ENCODE assay signal across 18 cellular contexts in genomic region chr19:45156231-45156630, GRCh38. TPM values are rescaled to one million over a fixed set of nuclear protein-coding genes. Genes with fewer than 3 reads are reported as not detected.
DNase-seq lines count a peak whose midpoint lies in the region; ATAC-seq, FAIRE-seq and TF ChIP-seq lines count a peak whose summit lies in the region.
"Had no signal": no experiment of that assay in that cellular context is flagged by ENCODE, and none has a peak within 500 bp of the region (broad histone marks: within the 10 kb centered on the region; RNA-seq: fewer than 3 reads in every experiment).

No MANE protein-coding gene starts in this region.

- no peak overlapping the region for H3K14ac ChIP-seq in H9 (ENCODE audit: insufficient read depth, low read length)

- peaks cover 13% of the 10 kb centered on the region for H3K27me3 ChIP-seq in BE2C
- peaks cover 7% of the 10 kb centered on the region; the same call in 1 of the 2 replicates for H3K27me3 ChIP-seq in H9 (ENCODE audit: insufficient read depth, low read length)
- peaks cover 6 to 25% of the 10 kb centered on the region in 2 experiments; a peak in 4 of 5 replicates for H3K27me3 ChIP-seq in K562 (ENCODE audit: control insufficient read depth in 2 of 2, insufficient read depth in 2 of 2, low read length in 2 of 2)
- peaks cover 71% of the 10 kb centered on the region for H3K27me3 ChIP-seq in neural progenitor cell
- no peaks in the 10 kb centered on the region for H3K27me3 ChIP-seq in aorta (ENCODE audit: control insufficient read depth in 1 of 2, insufficient read depth in 2 of 2, low read length in 1 of 2)

- no peak for TF ChIP-seq POLR2A in K562 (conservative IDR thresholded peaks at IDR 0.05)

- H3K27me3 Mint-ChIP-seq in H9 (ENCODE audit: low read depth): peaks cover 89% of the 10 kb centered on the region
- peaks cover 13% of the 10 kb centered on the region for H3K27me3 Mint-ChIP-seq in neural progenitor cell (ENCODE audit: insufficient read depth, low read depth)
- H3K27me3 Mint-ChIP-seq: T-helper 17 cell had no signal

- H2BK5ac ChIP-seq in H9 (ENCODE audit: insufficient read length, low read length): no peak overlapping the region

- H3K9ac ChIP-seq in H9 (ENCODE audit: extremely low read depth, insufficient read length, low read length) (no peak overlapping the region), K562 (ENCODE audit: insufficient read depth in 1 of 2, low read depth in 2 of 2, low read length in 2 of 2) (peak overlapping the region in 1 of 2 experiments; percentile 24; a peak in 1 of 4 replicates), neural progenitor cell (no peak overlapping the region)
- H3K9ac ChIP-seq: GM23248, KMS-11 had no signal

- in situ Hi-C loops in K562 (cut with MboI): no loop called here

- no peak overlapping the region for H3T11ph ChIP-seq in H9 (ENCODE audit: low read length)

- no peak overlapping the region for H2AK5ac ChIP-seq in H9 (ENCODE audit: insufficient read length, low read length)

- WGBS in H9 (ENCODE audit: extremely low coverage, insufficient read length, low lambda C conversion rate): no CpG with 5 or more reads among the region's 8 CpGs
- WGBS in K562 (ENCODE audit: insufficient coverage, low coverage, missing lambda C conversion rate): 37% methylated on average over 8 of the region's 8 CpGs
- 65 to 66% methylated on average over 8 of the region's 8 CpGs for WGBS in aorta, 2 donors

- H3K4me1 ChIP-seq in BE2C: no peaks in the 10 kb centered on the region; the same call in 1 of the 2 replicates
- H3K4me1 ChIP-seq in H9 (ENCODE audit: insufficient read depth, low read length): no peaks in the 10 kb centered on the region
- peaks cover 15 to 72% of the 10 kb centered on the region in 2 experiments for H3K4me1 ChIP-seq in K562 (replicated peaks in 1 of 2; ENCODE audit: control insufficient read depth in 2 of 2, insufficient read depth in 2 of 2, low read length in 2 of 2)
- peaks cover 11% of the 10 kb centered on the region for H3K4me1 ChIP-seq in neural progenitor cell
- H3K4me1 ChIP-seq in aorta (ENCODE audit: control insufficient read depth in 1 of 2, insufficient read depth in 2 of 2, low read length in 2 of 2): no peaks in the 10 kb centered on the region

- H3K4me2 ChIP-seq in H9 (ENCODE audit: insufficient read depth, insufficient read length, low read length) (no peak overlapping the region), K562 (ENCODE audit: insufficient read depth, low read length) (no peak overlapping the region), neural progenitor cell (no peak overlapping the region)
- H3K4me2 ChIP-seq: KMS-11 had no signal

- TF ChIP-seq RAD21 in K562 (CRISPR knock-in tag; conservative IDR thresholded peaks at IDR 0.05 in 1 of 2, IDR thresholded peaks at IDR 0.05 in 1 of 2): no peak

- H2AFZ ChIP-seq in H9 (ENCODE audit: low read length) (no peak overlapping the region), K562 (ENCODE audit: low read depth, low read length) (no peak overlapping the region), neural progenitor cell (replicated peaks) (no peak overlapping the region)
- H2AFZ ChIP-seq: GM23248 had no signal

- DNase-seq in BE2C (peak; percentile 12), H9 (peak; percentile 71), K562 (ENCODE audit: extremely low read depth in 1 of 4, low spot score in 3 of 4) (no peak), neural progenitor cell (ENCODE audit: low spot score) (peak; percentile 70), posterior vena cava (ENCODE audit: low spot score) (no peak), aorta (no peak), NCI-H2196 treated with DMSO at 0.1 percent for 48 hours (lab: John Stamatoyannopoulos, UW; ENCODE audit: unreplicated experiment) (no peak)
- DNase-seq in activated CD4-positive, alpha-beta T cell treated with anti-CD3 and anti-CD28 coated beads, Interleukin-2, amount 50 U/mL, for 1 hour: no peak
- DNase-seq: GDM1; GM23248; MV-4-11; NCI-H1694 treated with DMSO at 0.1 percent for 48 hours; NCI-H345; NCI-H524 treated with DMSO at 0.1 percent for 48 hours; NK-92 treated with Interleukin-12 subunit alpha and Interleukin-12 subunit beta, amount 100 ng/mL, for 24 hours; T-helper 17 cell had no signal

- H3K79me1 ChIP-seq in H9 (ENCODE audit: insufficient read depth, low read depth, low read length, poor library complexity, severe bottlenecking): no peaks in the 10 kb centered on the region

- H3K36me3 ChIP-seq in BE2C (peaks cover 4% of the 10 kb centered on the region; the same call in 1 of the 2 replicates), K562 (ENCODE audit: control insufficient read depth, insufficient read depth, low read length) (no peaks in the 10 kb centered on the region), neural progenitor cell (no peaks in the 10 kb centered on the region), aorta (ENCODE audit: control insufficient read depth in 1 of 2, insufficient read depth in 2 of 2, low read length in 1 of 2) (no peaks in the 10 kb centered on the region)

- no peak for TF ChIP-seq EP300 in K562 (IDR thresholded peaks at IDR 0.05; ENCODE audit: low read length)

- H3K4me1 Mint-ChIP-seq in H9 (peaks cover 13 to 35% of the 10 kb centered on the region in 2 experiments), neural progenitor cell (peaks cover 19% of the 10 kb centered on the region)

- H3K27ac Mint-ChIP-seq in H9 (no peak overlapping the region), neural progenitor cell (no peak overlapping the region)

- H2BK15ac ChIP-seq in H9 (ENCODE audit: low read depth, low read length): no peak overlapping the region

- intact Hi-C loops in K562 (cut with micrococcal nuclease): no loop called here
- intact Hi-C loops in posterior vena cava (cut with DNase I): no loop called here
- intact Hi-C loops in aorta (cut with DNase I): no loop called here

- FAIRE-seq in K562 (lab: Jason Lieb, UNC): no peak

- H3K9me1 ChIP-seq in K562 (ENCODE audit: control insufficient read depth, insufficient read depth, low read length): peaks cover 5% of the 10 kb centered on the region

- no peak overlapping the region for H2BK12ac ChIP-seq in H9 (ENCODE audit: insufficient read length, low read depth, low read length)

- no peaks in the 10 kb centered on the region; a peak in 1 of 5 replicates for H3K9me3 Mint-ChIP-seq in H9
- H3K9me3 Mint-ChIP-seq in neural progenitor cell: peaks cover 2% of the 10 kb centered on the region

- H3K4me3 Mint-ChIP-seq in H9: no peak overlapping the region
- H3K4me3 Mint-ChIP-seq in neural progenitor cell: no peak overlapping the region
- H3K4me3 Mint-ChIP-seq: T-helper 17 cell had no signal

- no peak overlapping the region for H3K4ac ChIP-seq in H9 (ENCODE audit: low read depth, low read length)

- no peak overlapping the region for H3K27ac ChIP-seq in H9 (ENCODE audit: insufficient read length, low read depth, low read length)
- no peak overlapping the region for H3K27ac ChIP-seq in K562 (ENCODE audit: extremely low read depth, low read depth, low read length)
- H3K27ac ChIP-seq in neural progenitor cell: no peak overlapping the region
- H3K27ac ChIP-seq in aorta (ENCODE audit: low read depth in 1 of 2, low read length in 2 of 2): no peak overlapping the region
- H3K27ac ChIP-seq: C4-2B, GM23248, KMS-11 had no signal

- no peak overlapping the region for H3K23ac ChIP-seq in H9 (ENCODE audit: insufficient read length, low read depth, low read length)

- H3K36me3 Mint-ChIP-seq in H9 (ENCODE audit: insufficient read depth in 1 of 3, low read depth in 3 of 3) (no peaks in the 10 kb centered on the region), neural progenitor cell (no peaks in the 10 kb centered on the region)

- POLR2A ChIA-PET in K562 (lab: Yijun Ruan, JAX): interaction anchor here (0.5 to 1.8 kb wide), 3 partner anchors 15 to 419 kb away, joined by 3 to 8 read pairs (median 3); no protein-coding TSS in a partner anchor

- H3K4me3 ChIP-seq in BE2C (ENCODE audit: low read depth, low read length): no peak overlapping the region
- no peak overlapping the region for H3K4me3 ChIP-seq in K562
- no peak overlapping the region for H3K4me3 ChIP-seq in neural progenitor cell
- no peak overlapping the region for H3K4me3 ChIP-seq in aorta (ENCODE audit: low read length in 2 of 2)
- H3K4me3 ChIP-seq: GM23248 had no signal

- H4K91ac ChIP-seq in H9 (ENCODE audit: insufficient read length, low read depth, low read length): no peak overlapping the region

- H3K56ac ChIP-seq in H9 (ENCODE audit: insufficient read length, low read depth, low read length): no peak overlapping the region

- no peak for ATAC-seq in K562
- no peak for ATAC-seq in aorta (ENCODE audit: low FRiP score)
- ATAC-seq: T-helper 17 cell had no signal

- no peak overlapping the region for H4K5ac ChIP-seq in H9 (ENCODE audit: insufficient read length, low read depth, low read length)

- H3K9me3 ChIP-seq in BE2C (peaks cover 7% of the 10 kb centered on the region; the same call in 1 of the 2 replicates), H9 (ENCODE audit: control insufficient read depth, low read depth, low read length) (no peaks in the 10 kb centered on the region), K562 (replicated peaks; ENCODE audit: control insufficient read depth, insufficient read depth, low read depth, low read length) (no peaks in the 10 kb centered on the region), neural progenitor cell (ENCODE audit: low read depth) (no peaks in the 10 kb centered on the region), aorta (ENCODE audit: control insufficient read depth, low read length) (no peaks in the 10 kb centered on the region)

- no peak overlapping the region for H2BK120ac ChIP-seq in H9 (ENCODE audit: low read depth, low read length, poor library complexity, severe bottlenecking)

- H3K79me2 ChIP-seq in H9 (ENCODE audit: insufficient read depth, low read length): no peaks in the 10 kb centered on the region
- no peaks in the 10 kb centered on the region for H3K79me2 ChIP-seq in K562 (ENCODE audit: control insufficient read depth, insufficient read depth, low read length)
- H3K79me2 ChIP-seq in neural progenitor cell (ENCODE audit: low read depth): no peaks in the 10 kb centered on the region

- no peak overlapping the region for H2BK20ac ChIP-seq in H9 (ENCODE audit: low read depth, low read length, poor library complexity, severe bottlenecking)

- no peak for TF ChIP-seq CTCF in BE2C (IDR thresholded peaks at IDR 0.05; ENCODE audit: low read depth, low read length)
- TF ChIP-seq CTCF in H9 (conservative IDR thresholded peaks at IDR 0.05): no peak
- TF ChIP-seq CTCF in K562 (IDR thresholded peaks at IDR 0.05 in 2 of 3, conservative IDR thresholded peaks at IDR 0.05 in 1 of 3; ENCODE audit: insufficient read depth in 2 of 3, low read depth in 1 of 3, low read length in 3 of 3): no peak
- no peak for TF ChIP-seq CTCF in neural progenitor cell (IDR thresholded peaks at IDR 0.05)

- H3K18ac ChIP-seq in H9 (ENCODE audit: insufficient read length, low read depth, low read length): no peak overlapping the region

- H3K23me2 ChIP-seq in H9 (ENCODE audit: insufficient read length, low read depth, low read length, poor library complexity, severe bottlenecking): no peaks in the 10 kb centered on the region

- no peak overlapping the region for H4K8ac ChIP-seq in H9 (replicated peaks; ENCODE audit: insufficient read length, low read depth, low read length)

- no TSS peak for BruUV-seq in K562 (replicated peaks; lab: Mats Ljungman, UMichigan)

- H3F3A ChIP-seq in neural progenitor cell (ENCODE audit: low read depth): peaks cover 24% of the 10 kb centered on the region

- CTCF ChIA-PET in K562 (lab: Yijun Ruan, JAX; ENCODE audit: low intra/inter-chr PET ratio): no interaction called here

- H4K20me1 ChIP-seq in H9 (ENCODE audit: control insufficient read depth, insufficient read depth, insufficient read length) (no peaks in the 10 kb centered on the region), K562 (replicated peaks; ENCODE audit: control insufficient read depth, insufficient read depth, low read length) (peaks cover 23% of the 10 kb centered on the region), neural progenitor cell (ENCODE audit: low read depth) (peaks cover 14% of the 10 kb centered on the region)

RNA-seq across cellular contexts. Expression of gene NKPD1, which starts 4.6 kb away (rescaled TPM):
- 0.17 TPM for polyA plus RNA-seq in BE2C (2012; ENCODE audit: insufficient read depth, insufficient read length, low read depth)
- total RNA-seq in H9 (2021) (0.17 and 0.46 TPM in 2 replicates), K562 (2014; rRNA removed) (0.09 TPM in 1 of 2 replicates, not detected in the other), K562 (2014; rRNA removed; fragmentation: Illumina TruSeq; extraction: Trizol) (not detected in 2 replicates), K562 (2015; rRNA removed; fragmentation: Illumina TruSeq; extraction: Trizol) (not detected in 2 replicates), K562 (2021) (0.04 TPM in 2 replicates), neural progenitor cell (ENCODE audit: low replicate concordance) (0.02 and 0.19 TPM in 2 replicates), posterior vena cava (not detected), aorta (not detected)
- 0.30 TPM in 1 of 2 replicates, not detected in the other for total RNA-seq in K562 (2011; cell fraction: chromatin; rRNA removed; ENCODE audit: low replicate concordance)
- 0.17 and 0.79 TPM in 2 replicates for total RNA-seq in K562 (2011; cell fraction: nucleolus; rRNA removed)
- total RNA-seq in K562 (2011; cell fraction: nucleoplasm; rRNA removed): 0.15 TPM in 2 replicates
- polyA plus RNA-seq in K562 (2011; rRNA removed) (0.01 TPM in 1 of 2 replicates, not detected in the other), K562 (2014; fragmentation: Illumina TruSeq; extraction: Trizol) (0.03 TPM in 1 of 2 replicates, not detected in the other), K562 (2014; fragmentation: Nextera tagmentation; extraction: Ambion mirVana) (not detected), K562 (2014; rRNA removed) (0.04 and 0.07 TPM in 2 replicates), aorta (under 1 TPM in 1 of 2 donors, not detected in 1; 0.05 TPM)
- polyA plus RNA-seq in K562 (2011; cell fraction: cytosol; rRNA removed): 0.03 and 0.13 TPM in 2 replicates
- polyA plus RNA-seq in K562 (2011; cell fraction: nucleus; rRNA removed): 0.11 and 0.20 TPM in 2 replicates
- 0.03 and 0.26 TPM in 2 replicates for polyA plus RNA-seq in K562 (2012)
- polyA minus RNA-seq in K562 (2011; rRNA and poly(A)+ RNA removed): not detected in 2 replicates
- not detected in 2 replicates for polyA minus RNA-seq in K562 (2011; cell fraction: cytosol; rRNA and poly(A)+ RNA removed)
- 0.11 and 0.13 TPM in 2 replicates for polyA minus RNA-seq in K562 (2011; cell fraction: nucleus; rRNA and poly(A)+ RNA removed)
- polyA plus RNA-seq: GM23248 had no signal

RNA-seq across cellular contexts. Expression of gene TRAPPC6A, which starts 21.8 kb away (rescaled TPM):
- 26.1 TPM for polyA plus RNA-seq in BE2C (2012; ENCODE audit: insufficient read depth, insufficient read length, low read depth)
- total RNA-seq in H9 (2021) (57.8 and 59.9 TPM in 2 replicates), K562 (2014; rRNA removed) (16.6 and 18.8 TPM in 2 replicates), K562 (2014; rRNA removed; fragmentation: Illumina TruSeq; extraction: Trizol) (1.5 and 2.7 TPM in 2 replicates), K562 (2015; rRNA removed; fragmentation: Illumina TruSeq; extraction: Trizol) (9.5 and 11.6 TPM in 2 replicates), K562 (2021) (17.8 and 20.2 TPM in 2 replicates), neural progenitor cell (ENCODE audit: low replicate concordance) (24.7 and 55.1 TPM in 2 replicates), posterior vena cava (1 to 10 TPM; 6.5 to 7.7 TPM), aorta (10 to 100 TPM in 1 of 2 donors, 1 to 10 TPM in 1; 9.5 to 13.6 TPM)
- total RNA-seq in K562 (2011; cell fraction: chromatin; rRNA removed; ENCODE audit: low replicate concordance): 3.4 and 9.5 TPM in 2 replicates
- total RNA-seq in K562 (2011; cell fraction: nucleolus; rRNA removed): 12.4 and 13.0 TPM in 2 replicates
- total RNA-seq in K562 (2011; cell fraction: nucleoplasm; rRNA removed): 5.6 and 7.4 TPM in 2 replicates
- polyA plus RNA-seq in K562 (2011; rRNA removed) (22.4 and 35.8 TPM in 2 replicates), K562 (2014; fragmentation: Illumina TruSeq; extraction: Trizol) (5.0 and 14.3 TPM in 2 replicates), K562 (2014; fragmentation: Nextera tagmentation; extraction: Ambion mirVana) (1 to 10 TPM in 1 of 2 experiments, under 1 TPM in 1; 0.82 to 7.7 TPM), K562 (2014; rRNA removed) (23.6 and 28.2 TPM in 2 replicates), aorta (10 to 100 TPM; 16.5 to 17.0 TPM)
- polyA plus RNA-seq in K562 (2011; cell fraction: cytosol; rRNA removed): 69.0 and 84.4 TPM in 2 replicates
- 28.2 and 34.8 TPM in 2 replicates for polyA plus RNA-seq in K562 (2011; cell fraction: nucleus; rRNA removed)
- polyA plus RNA-seq in K562 (2012): 27.4 and 76.0 TPM in 2 replicates
- polyA minus RNA-seq in K562 (2011; rRNA and poly(A)+ RNA removed): 2.7 and 4.5 TPM in 2 replicates
- polyA minus RNA-seq in K562 (2011; cell fraction: cytosol; rRNA and poly(A)+ RNA removed): 5.6 and 15.6 TPM in 2 replicates
- 4.2 and 5.3 TPM in 2 replicates for polyA minus RNA-seq in K562 (2011; cell fraction: nucleus; rRNA and poly(A)+ RNA removed)

RNA-seq across cellular contexts. Expression of gene BLOC1S3, which starts 22.4 kb away (rescaled TPM):
- polyA plus RNA-seq in BE2C (2012; ENCODE audit: insufficient read depth, insufficient read length, low read depth): 12.6 TPM
- 9.2 and 12.2 TPM in 2 replicates for total RNA-seq in H9 (2021)
- total RNA-seq in K562 (2011; cell fraction: chromatin; rRNA removed; ENCODE audit: low replicate concordance): 10.9 and 22.2 TPM in 2 replicates
- total RNA-seq in K562 (2011; cell fraction: nucleolus; rRNA removed): 17.1 and 20.5 TPM in 2 replicates
- 16.6 and 18.9 TPM in 2 replicates for total RNA-seq in K562 (2011; cell fraction: nucleoplasm; rRNA removed)
- total RNA-seq in K562 (2014; rRNA removed): 5.2 and 9.8 TPM in 2 replicates
- total RNA-seq in K562 (2014; rRNA removed; fragmentation: Illumina TruSeq; extraction: Trizol): 3.3 and 3.9 TPM in 2 replicates
- total RNA-seq in K562 (2015; rRNA removed; fragmentation: Illumina TruSeq; extraction: Trizol): 4.3 and 4.4 TPM in 2 replicates
- 17.1 and 20.2 TPM in 2 replicates for total RNA-seq in K562 (2021)
- 6.2 and 11.4 TPM in 2 replicates for polyA plus RNA-seq in K562 (2011; rRNA removed)
- 12.4 and 13.2 TPM in 2 replicates for polyA plus RNA-seq in K562 (2011; cell fraction: cytosol; rRNA removed)
- 9.9 and 10.0 TPM in 2 replicates for polyA plus RNA-seq in K562 (2011; cell fraction: nucleus; rRNA removed)
- polyA plus RNA-seq in K562 (2012): 10.1 and 12.7 TPM in 2 replicates
- polyA plus RNA-seq in K562 (2014; fragmentation: Illumina TruSeq; extraction: Trizol): 10.3 and 11.1 TPM in 2 replicates
- polyA plus RNA-seq in K562 (2014; fragmentation: Nextera tagmentation; extraction: Ambion mirVana): 10 to 100 TPM; 12.4 to 16.1 TPM
- 7.6 and 10.4 TPM in 2 replicates for polyA plus RNA-seq in K562 (2014; rRNA removed)
- polyA minus RNA-seq in K562 (2011; rRNA and poly(A)+ RNA removed): 6.1 and 9.3 TPM in 2 replicates
- polyA minus RNA-seq in K562 (2011; cell fraction: cytosol; rRNA and poly(A)+ RNA removed): 6.8 and 9.4 TPM in 2 replicates
- 4.2 and 7.1 TPM in 2 replicates for polyA minus RNA-seq in K562 (2011; cell fraction: nucleus; rRNA and poly(A)+ RNA removed)
- 2.0 and 3.8 TPM in 2 replicates for total RNA-seq in neural progenitor cell (ENCODE audit: low replicate concordance)
- total RNA-seq in posterior vena cava: 10 to 100 TPM in 1 of 2 donors, 1 to 10 TPM in 1; 8.7 to 11.2 TPM
- total RNA-seq in aorta: 10 to 100 TPM in 1 of 2 donors, 1 to 10 TPM in 1; 7.5 to 12.2 TPM
- polyA plus RNA-seq in aorta: 1 to 10 TPM; 2.9 to 5.3 TPM

Comparison
In these comparisons a context has a peak if more than half of its experiments do, and no peak if none do; other contexts are left out.
1. DNase-seq: peak in BE2C (single experiment), H9 (single experiment) and neural progenitor cell (single experiment); none in K562 (0 of 4), posterior vena cava (single experiment), aorta (0 of 2), activated CD4-positive, alpha-beta T cell treated with anti-CD3 and anti-CD28 coated beads, Interleukin-2, amount 50 U/mL, for 1 hour (single experiment) and NCI-H2196 treated with DMSO at 0.1 percent for 48 hours (single experiment).